In the genomic region with DNA sequence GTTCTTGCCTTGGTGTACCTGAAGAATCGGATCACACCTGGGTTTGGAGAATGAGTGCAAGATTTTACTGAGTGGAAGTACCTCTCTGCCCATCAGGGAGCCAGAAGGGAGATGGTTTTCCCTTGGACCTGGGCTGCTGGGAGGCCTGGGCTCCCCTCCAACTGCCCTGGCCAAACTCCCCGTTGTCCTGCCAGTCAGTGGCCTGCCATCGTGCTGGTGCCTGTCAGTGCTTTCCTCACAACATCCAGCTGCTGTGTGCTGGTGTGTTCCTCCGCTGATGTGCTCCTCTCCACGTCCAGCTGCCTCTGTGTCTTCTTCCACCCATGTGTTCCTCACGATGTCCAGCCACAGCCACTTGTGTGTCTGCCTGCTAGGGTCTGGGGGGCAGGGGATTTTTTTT, we compare ENCODE assay signal across 14 cellular contexts.
"Had no signal": no experiment of that assay in that cellular context is flagged by ENCODE, and none has a peak within 500 bp of the region (broad histone marks: within the 10 kb centered on the region; RNA-seq: fewer than 3 reads in every experiment).

No MANE protein-coding gene starts in this region.

- H3K36me3 Mint-ChIP-seq: memory B cell had no signal

- H3K27ac Mint-ChIP-seq: activated CD4-positive, alpha-beta memory T cell treated with anti-CD3 and anti-CD28 coated beads, Interleukin-2, amount 10 ng/mL, durations not matched to agents 7 days and 5 days; activated T-cell treated with anti-CD3 and anti-CD28 coated beads, Interleukin-2, amount 50 U/mL, for 72 hours; memory B cell; nephron progenitor cell had no signal

- ATAC-seq: activated T-cell treated with anti-CD3 and anti-CD28 coated beads, Interleukin-2, amount 50 U/mL, for 72 hours; gastrocnemius medialis; left colon; stimulated activated naive CD8-positive, alpha-beta T cell treated with anti-CD3 and anti-CD28 coated beads, Interleukin-15, Interleukin-2, amounts not matched to agents 100 U/mL and 50 U/mL, for 24 hours had no signal

- DNase-seq: activated CD4-positive, alpha-beta memory T cell treated with anti-CD3 and anti-CD28 coated beads, Interleukin-2, amount 10 ng/mL, durations not matched to agents 7 days and 5 days; activated gamma-delta T cell treated with Interleukin-2 at 50 U/mL for 16 hours; activated T-cell treated with anti-CD3 and anti-CD28 coated beads, Interleukin-2, amount 50 U/mL, for 72 hours; effector CD4-positive, alpha-beta T cell; gastrocnemius medialis; left colon; nephron progenitor cell; stimulated activated CD4-positive, alpha-beta T cell treated with anti-CD3 and anti-CD28 coated beads, Interleukin-4, amount 100 ng/mL, for 1 hour; stimulated activated CD8-positive, alpha-beta memory T cell treated with anti-CD3 and anti-CD28 coated beads, Interleukin-4, amount 100 ng/mL, for 48 hours; stimulated activated naive CD8-positive, alpha-beta T cell treated with anti-CD3 and anti-CD28 coated beads, Interleukin-15, Interleukin-2, amounts not matched to agents 100 U/mL and 50 U/mL, for 24 hours; T1000 had no signal

- H3K9me3 Mint-ChIP-seq: activated CD4-positive, alpha-beta memory T cell treated with anti-CD3 and anti-CD28 coated beads, Interleukin-2, amount 10 ng/mL, durations not matched to agents 7 days and 5 days; activated T-cell treated with anti-CD3 and anti-CD28 coated beads, Interleukin-2, amount 50 U/mL, for 72 hours; memory B cell had no signal

- H3K4me3 Mint-ChIP-seq: activated CD4-positive, alpha-beta memory T cell treated with anti-CD3 and anti-CD28 coated beads, Interleukin-2, amount 10 ng/mL, durations not matched to agents 7 days and 5 days; activated T-cell treated with anti-CD3 and anti-CD28 coated beads, Interleukin-2, amount 50 U/mL, for 72 hours; memory B cell; nephron progenitor cell had no signal

- H3K27ac ChIP-seq: ascending aorta, gastrocnemius medialis, thoracic aorta had no signal

- H3K4me1 Mint-ChIP-seq: nephron progenitor cell had no signal
